ENCODE assay signal across 27 cellular contexts in the genomic region with DNA sequence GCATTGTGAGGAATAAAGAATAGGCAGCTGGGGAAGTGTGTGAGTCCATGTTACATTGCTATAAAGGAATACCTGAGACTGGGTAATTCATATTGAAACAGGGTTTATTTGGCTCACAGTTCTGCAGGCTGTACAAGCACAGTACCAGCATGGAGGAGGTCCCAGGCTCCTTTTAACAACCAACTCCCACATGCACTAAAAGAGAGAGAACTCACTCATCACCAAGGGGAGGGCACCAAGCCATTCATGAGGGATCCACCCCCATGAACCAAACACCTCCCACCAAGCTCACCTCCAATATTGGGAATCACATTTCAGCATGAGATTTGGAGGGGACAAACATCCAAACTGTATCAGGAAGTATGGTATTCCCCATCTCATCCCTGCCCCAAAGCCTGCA.
"Had no signal": no experiment of that assay in that cellular context is flagged by ENCODE, and none has a peak within 500 bp of the region (broad histone marks: within the 10 kb centered on the region; RNA-seq: fewer than 3 reads in every experiment).

No MANE protein-coding gene starts in this region.

- H3K4me3 ChIP-seq: colonic mucosa, coronary artery, dorsolateral prefrontal cortex, esophagus muscularis mucosa, esophagus squamous epithelium, gastrocnemius medialis, gastroesophageal sphincter, heart left ventricle, heart right ventricle had no signal

- H3K27me3 ChIP-seq: colonic mucosa, dorsolateral prefrontal cortex, esophagus muscularis mucosa, esophagus squamous epithelium, foreskin keratinocyte, gastrocnemius medialis, gastroesophageal sphincter, heart left ventricle, heart right ventricle had no signal

- H3K36me3 ChIP-seq: colonic mucosa had no signal

- ATAC-seq: effector memory CD8-positive, alpha-beta T cell; gastrocnemius medialis; gastroesophageal sphincter; heart left ventricle; heart right ventricle had no signal

- H3K9me3 Mint-ChIP-seq: dendritic cell treated with granulocyte-macrophage colony-stimulating factor and Interleukin-4, amounts not matched to agents 40 ng/mL and 50 ng/mL, for 4 days; effector memory CD8-positive, alpha-beta T cell had no signal

- DNase-seq: colonic mucosa; cortex of kidney; dermis blood vessel endothelial cell; dorsolateral prefrontal cortex; effector CD4-positive, alpha-beta T cell; effector CD8-positive, alpha-beta T cell; effector memory CD4-positive, alpha-beta T cell; effector memory CD8-positive, alpha-beta T cell; endodermal cell; erythroblast; esophagus squamous epithelium; foreskin fibroblast; foreskin keratinocyte; foreskin melanocyte; gastrocnemius medialis; glutamatergic neuron; heart left ventricle; heart right ventricle had no signal

- H3K9me3 ChIP-seq: colonic mucosa, esophagus muscularis mucosa, esophagus squamous epithelium, gastrocnemius medialis, gastroesophageal sphincter, heart left ventricle, heart right ventricle had no signal

- H3K27me3 Mint-ChIP-seq: dendritic cell treated with granulocyte-macrophage colony-stimulating factor and Interleukin-4, amounts not matched to agents 40 ng/mL and 50 ng/mL, for 4 days; effector memory CD8-positive, alpha-beta T cell had no signal

- H3K4me1 ChIP-seq: colonic mucosa, esophagus muscularis mucosa, foreskin keratinocyte, gastrocnemius medialis, gastroesophageal sphincter had no signal

- H3K27ac ChIP-seq: colonic mucosa, coronary artery, epithelial cell of prostate, esophagus muscularis mucosa, esophagus squamous epithelium, foreskin keratinocyte, gastrocnemius medialis, gastroesophageal sphincter, heart left ventricle, heart right ventricle had no signal

- FAIRE-seq: colon, endometrium, endothelial cell of umbilical vein, frontal cortex had no signal

- H3K4me3 Mint-ChIP-seq: dendritic cell treated with granulocyte-macrophage colony-stimulating factor and Interleukin-4, amounts not matched to agents 40 ng/mL and 50 ng/mL, for 4 days; effector memory CD8-positive, alpha-beta T cell; endodermal cell had no signal

- H3K27ac Mint-ChIP-seq: dendritic cell treated with granulocyte-macrophage colony-stimulating factor and Interleukin-4, amounts not matched to agents 40 ng/mL and 50 ng/mL, for 4 days; effector memory CD8-positive, alpha-beta T cell; endodermal cell had no signal
